In genomic region chr2:30254692-30255015, GRCh38 we compare ENCODE assay signal across 22 cellular contexts. TPM values are rescaled to one million over a fixed set of nuclear protein-coding genes. Genes with fewer than 3 reads are reported as not detected.
DNase-seq lines count a peak whose midpoint lies in the region; ATAC-seq and TF ChIP-seq lines count a peak whose summit lies in the region.
"Had no signal": no experiment of that assay in that cellular context is flagged by ENCODE, and none has a peak within 500 bp of the region (broad histone marks: within the 10 kb centered on the region; RNA-seq: fewer than 3 reads in every experiment).

No MANE protein-coding gene starts in this region.

- H3K27ac Mint-ChIP-seq in activated CD4-positive, alpha-beta T cell treated with anti-CD3 and anti-CD28 coated beads for 36 hours: peak overlapping the region; percentile 25
- peak overlapping the region; percentile 56 to 91 (median 87) for H3K27ac Mint-ChIP-seq in immature natural killer cell
- H3K27ac Mint-ChIP-seq: T-helper 2 cell treated with Interferon-gamma antibody and Interleukin-4, amounts not matched to agents 5 μg/mL and 100 μg/mL, for 36 hours had no signal

- H3K36me3 ChIP-seq in KMS-11 (ENCODE audit: insufficient read depth) (no peaks in the 10 kb centered on the region), stomach (peaks cover 18 to 33% (median 31%) of the 10 kb centered on the region in 4 donors)

- intact Hi-C loops in activated CD4-positive, alpha-beta T cell treated with anti-CD3 and anti-CD28 coated beads for 36 hours (cut with DNase I, micrococcal nuclease): loop anchor here in 1 of 2 experiments (5.0 kb wide), 2 partner anchors 83 to 168 kb away; no protein-coding TSS in a partner anchor
- intact Hi-C loops in stomach (cut with DNase I; ENCODE audit: low total_unique reads): no loop called here

- H3K27ac ChIP-seq in KMS-11 (peak overlapping the region; percentile 99), stomach (peak overlapping the region in 3 of 5 donors; percentile 6 to 81 (median 46))
- H3K27ac ChIP-seq: 22Rv1, C4-2B, foreskin keratinocyte had no signal

- peaks cover 58% of the 10 kb centered on the region for H3K4me1 ChIP-seq in KMS-11 (ENCODE audit: low read depth, poor library complexity, severe bottlenecking)
- peaks cover 21 to 54% (median 37%) of the 10 kb centered on the region in 4 donors for H3K4me1 ChIP-seq in stomach
- H3K4me1 ChIP-seq: foreskin keratinocyte had no signal

- ATAC-seq in activated CD4-positive, alpha-beta T cell treated with anti-CD3 and anti-CD28 coated beads for 36 hours: no peak
- ATAC-seq in HG03025 (IDR thresholded peaks at IDR 0.05; ENCODE audit: low FRiP score, unreplicated experiment): no peak
- no peak for ATAC-seq in left lobe of liver
- ATAC-seq in HG03039 (IDR thresholded peaks at IDR 0.05; ENCODE audit: unreplicated experiment): no peak
- ATAC-seq: foreskin keratinocyte had no signal

- no peak for TF ChIP-seq EP300 in stomach (IDR thresholded peaks at IDR 0.05)

- TF ChIP-seq POLR2A in stomach (IDR thresholded peaks at IDR 0.05): no peak

- H2AFZ ChIP-seq in KMS-11 (ENCODE audit: low read depth): no peak overlapping the region

- peak overlapping the region; percentile 60; the same call in 1 of the 2 replicates for H3K4me2 ChIP-seq in KMS-11

- H3K4me3 ChIP-seq in KMS-11 (IDR thresholded peaks at IDR 0.05; ENCODE audit: insufficient read depth, low read depth, low read length): no peak overlapping the region
- H3K4me3 ChIP-seq in stomach: no peak overlapping the region
- H3K4me3 ChIP-seq: MG63 had no signal

- no peaks in the 10 kb centered on the region for H3K9me3 ChIP-seq in stomach
- H3K9me3 ChIP-seq: MG63 had no signal

- CTCF ChIA-PET in activated CD4-positive, alpha-beta T cell treated with anti-CD3 and anti-CD28 coated beads for 36 hours (lab: Charles Lee): interaction anchor here (0.7 to 8.6 kb wide), 5 partner anchors 10 to 90 kb away, joined by 4 to 72 read pairs (median 4); no protein-coding TSS in a partner anchor

- WGBS in stomach, 5 donors: 94 to 100% (median 98%) methylated on average over 1 of the region's 1 CpG; no CpG with 5 or more reads in 1 of the 5 donors

- no peaks in the 10 kb centered on the region for H3K79me2 ChIP-seq in KMS-11 (ENCODE audit: insufficient read depth, low read depth)

- H3K9me3 Mint-ChIP-seq in activated CD4-positive, alpha-beta T cell treated with anti-CD3 and anti-CD28 coated beads for 36 hours (ENCODE audit: low read depth): peaks cover 5% of the 10 kb centered on the region
- no peaks in the 10 kb centered on the region for H3K9me3 Mint-ChIP-seq in immature natural killer cell

- peaks cover 97% of the 10 kb centered on the region for H3K4me1 Mint-ChIP-seq in activated CD4-positive, alpha-beta T cell treated with anti-CD3 and anti-CD28 coated beads for 36 hours
- peaks cover 89 to 94% of the 10 kb centered on the region in 2 donors for H3K4me1 Mint-ChIP-seq in immature natural killer cell

- no peak for TF ChIP-seq CTCF in KMS-11 (conservative IDR thresholded peaks at IDR 0.05; ENCODE audit: low read depth, low read length)
- TF ChIP-seq CTCF in stomach (IDR thresholded peaks at IDR 0.05): no peak

- no peaks in the 10 kb centered on the region for H3K27me3 Mint-ChIP-seq in activated CD4-positive, alpha-beta T cell treated with anti-CD3 and anti-CD28 coated beads for 36 hours
- peaks cover 0 to 7% (median 3%) of the 10 kb centered on the region in 3 donors for H3K27me3 Mint-ChIP-seq in immature natural killer cell (ENCODE audit: low read depth in 3 of 3)
- H3K27me3 Mint-ChIP-seq: activated CD4-positive, alpha-beta T cell treated with anti-CD3 and anti-CD28 coated beads, Interleukin-2, amount 10 ng/mL, durations not matched to agents 7 days and 5 days had no signal

- no peaks in the 10 kb centered on the region for H3K27me3 ChIP-seq in KMS-11 (ENCODE audit: insufficient read depth, low read depth)
- H3K27me3 ChIP-seq in stomach: no peaks in the 10 kb centered on the region
- H3K27me3 ChIP-seq: foreskin keratinocyte, MG63 had no signal

- peaks cover 80% of the 10 kb centered on the region for H3K36me3 Mint-ChIP-seq in activated CD4-positive, alpha-beta T cell treated with anti-CD3 and anti-CD28 coated beads for 36 hours (ENCODE audit: low read depth)
- peaks cover 19 to 29% (median 21%) of the 10 kb centered on the region in 3 donors for H3K36me3 Mint-ChIP-seq in immature natural killer cell

- POLR2A ChIA-PET in activated CD4-positive, alpha-beta T cell treated with anti-CD3 and anti-CD28 coated beads for 36 hours (lab: Charles Lee): interaction anchor here (1.5 kb wide), 1 partner anchor 21 kb away, joined by 3 read pairs; no protein-coding TSS in a partner anchor

- DNase-seq in activated CD4-positive, alpha-beta T cell treated with anti-CD3 and anti-CD28 coated beads for 36 hours: no peak
- no peak for DNase-seq in activated CD4-positive, alpha-beta T cell treated with anti-CD3 and anti-CD28 coated beads for 4 hours
- DNase-seq in immature natural killer cell (no peak), stomach (no peak), left lobe of liver (ENCODE audit: low spot score) (no peak)
- DNase-seq: activated CD4-positive, alpha-beta T cell treated with anti-CD3 and anti-CD28 coated beads, Interleukin-2, amount 10 ng/mL, durations not matched to agents 7 days and 5 days; anterior cingulate cortex; DND-41; foreskin keratinocyte; mammary epithelial cell; MG63; NCI-H1930; NCI-H526; SIG-M5; stimulated activated CD4-positive, alpha-beta T cell treated with anti-CD3 and anti-CD28 coated beads, Interleukin-15, amount 100 ng/mL, for 24 hours; substantia nigra had no signal

- H4K20me1 ChIP-seq in KMS-11 (ENCODE audit: insufficient read depth): no peaks in the 10 kb centered on the region

- no peak overlapping the region for H3K4me3 Mint-ChIP-seq in activated CD4-positive, alpha-beta T cell treated with anti-CD3 and anti-CD28 coated beads for 36 hours
- H3K4me3 Mint-ChIP-seq in immature natural killer cell: peak overlapping the region in 1 of 5 donors; percentile 58
- H3K4me3 Mint-ChIP-seq: activated CD4-positive, alpha-beta T cell treated with anti-CD3 and anti-CD28 coated beads, Interleukin-2, amount 10 ng/mL, durations not matched to agents 7 days and 5 days; T-helper 2 cell treated with Interferon-gamma antibody and Interleukin-4, amounts not matched to agents 5 μg/mL and 100 μg/mL, for 36 hours had no signal

- no peak overlapping the region for H3K9ac ChIP-seq in KMS-11

RNA-seq across cellular contexts. Expression of gene LBH, which starts 23.3 kb away (rescaled TPM):
- 100 to 1,000 TPM in 1 of 2 experiments, 10 to 100 TPM in 1; 89.6 to 108 TPM for total RNA-seq in activated CD4-positive, alpha-beta T cell treated with anti-CD3 and anti-CD28 coated beads for 36 hours
- 100 to 1,000 TPM; 101 to 137 (median 129) TPM for polyA plus RNA-seq in immature natural killer cell
- total RNA-seq in stomach: 10 to 100 TPM in 4 of 5 donors, 1 to 10 TPM in 1; 7.1 to 39.8 (median 18.5) TPM
- 10 to 100 TPM in 2 of 3 donors, 1 to 10 TPM in 1; 6.6 to 18.5 (median 15.4) TPM for polyA plus RNA-seq in stomach
- total RNA-seq in left lobe of liver: 7.6 TPM
